ENCODE assay signal across 20 cellular contexts in genomic region chr18:28804512-28805214, GRCh38.
"Had no signal": no experiment of that assay in that cellular context is flagged by ENCODE, and none has a peak within 500 bp of the region (broad histone marks: within the 10 kb centered on the region; RNA-seq: fewer than 3 reads in every experiment).

No MANE protein-coding gene starts in this region.

- H3K4me3 ChIP-seq: ascending aorta, gastrocnemius medialis, mucosa of descending colon, spleen, thoracic aorta, upper lobe of left lung had no signal

- H3K4me1 ChIP-seq: ascending aorta, gastrocnemius medialis, spleen, upper lobe of left lung had no signal

- H3K4me1 Mint-ChIP-seq: activated CD4-positive, alpha-beta memory T cell treated with anti-CD3 and anti-CD28 coated beads, Interleukin-2, amount 10 ng/mL, durations not matched to agents 7 days and 5 days; activated CD8-positive, alpha-beta memory T cell treated with anti-CD3 and anti-CD28 coated beads, Interleukin-2, amount 10 ng/mL, durations not matched to agents 7 days and 5 days; neural crest cell had no signal

- H3K36me3 Mint-ChIP-seq: activated CD8-positive, alpha-beta memory T cell treated with anti-CD3 and anti-CD28 coated beads, Interleukin-2, amount 10 ng/mL, durations not matched to agents 7 days and 5 days had no signal

- ATAC-seq: activated CD8-positive, alpha-beta memory T cell treated with anti-CD3 and anti-CD28 coated beads, Interleukin-2, amount 10 ng/mL, durations not matched to agents 7 days and 5 days; gastrocnemius medialis; mucosa of descending colon had no signal

- H3K36me3 ChIP-seq: ascending aorta, brain microvascular endothelial cell, gastrocnemius medialis, spleen, thoracic aorta, upper lobe of left lung had no signal

- H3K9me3 ChIP-seq: ascending aorta, gastrocnemius medialis had no signal

- H3K27ac Mint-ChIP-seq: activated CD4-positive, alpha-beta memory T cell treated with anti-CD3 and anti-CD28 coated beads, Interleukin-2, amount 10 ng/mL, durations not matched to agents 7 days and 5 days; activated CD8-positive, alpha-beta memory T cell treated with anti-CD3 and anti-CD28 coated beads, Interleukin-2, amount 10 ng/mL, durations not matched to agents 7 days and 5 days had no signal

- H3K4me3 Mint-ChIP-seq: activated CD4-positive, alpha-beta memory T cell treated with anti-CD3 and anti-CD28 coated beads, Interleukin-2, amount 10 ng/mL, durations not matched to agents 7 days and 5 days; activated CD8-positive, alpha-beta memory T cell treated with anti-CD3 and anti-CD28 coated beads, Interleukin-2, amount 10 ng/mL, durations not matched to agents 7 days and 5 days; neural crest cell had no signal

- DNase-seq: activated CD4-positive, alpha-beta memory T cell treated with anti-CD3 and anti-CD28 coated beads, Interleukin-2, amount 10 ng/mL, durations not matched to agents 7 days and 5 days; activated CD4-positive, alpha-beta T cell treated with anti-CD3 and anti-CD28 coated beads for 48 hours; activated CD8-positive, alpha-beta memory T cell treated with anti-CD3 and anti-CD28 coated beads, Interleukin-2, amount 10 ng/mL, durations not matched to agents 7 days and 5 days; activated gamma-delta T cell; activated naive CD4-positive, alpha-beta T cell treated with anti-CD3 and anti-CD28 coated beads, Interleukin-2, amount 50 U/mL, for 16 hours; activated T-cell treated with anti-CD3 and anti-CD28 coated beads for 4 hours; brain microvascular endothelial cell; central memory CD4-positive, alpha-beta T cell; effector memory CD4-positive, alpha-beta T cell; gastrocnemius medialis; mesendoderm; mucosa of descending colon; spleen; stimulated activated CD4-positive, alpha-beta T cell treated with anti-CD3 and anti-CD28 coated beads, Interleukin-4, amount 100 ng/mL, for 24 hours; stimulated activated naive CD4-positive, alpha-beta T cell treated with Interleukin-2 at 50 U/mL for 16 hours; T-helper 1 cell; upper lobe of left lung had no signal

- H3K27me3 Mint-ChIP-seq: activated CD4-positive, alpha-beta memory T cell treated with anti-CD3 and anti-CD28 coated beads, Interleukin-2, amount 10 ng/mL, durations not matched to agents 7 days and 5 days; activated CD8-positive, alpha-beta memory T cell treated with anti-CD3 and anti-CD28 coated beads, Interleukin-2, amount 10 ng/mL, durations not matched to agents 7 days and 5 days had no signal

- H3K27ac ChIP-seq: ascending aorta, brain microvascular endothelial cell, gastrocnemius medialis, spleen, thoracic aorta, upper lobe of left lung had no signal

- H3K27me3 ChIP-seq: ascending aorta, brain microvascular endothelial cell, gastrocnemius medialis, spleen, upper lobe of left lung had no signal
